ENCODE assay signal across 18 cellular contexts in the genomic region with DNA sequence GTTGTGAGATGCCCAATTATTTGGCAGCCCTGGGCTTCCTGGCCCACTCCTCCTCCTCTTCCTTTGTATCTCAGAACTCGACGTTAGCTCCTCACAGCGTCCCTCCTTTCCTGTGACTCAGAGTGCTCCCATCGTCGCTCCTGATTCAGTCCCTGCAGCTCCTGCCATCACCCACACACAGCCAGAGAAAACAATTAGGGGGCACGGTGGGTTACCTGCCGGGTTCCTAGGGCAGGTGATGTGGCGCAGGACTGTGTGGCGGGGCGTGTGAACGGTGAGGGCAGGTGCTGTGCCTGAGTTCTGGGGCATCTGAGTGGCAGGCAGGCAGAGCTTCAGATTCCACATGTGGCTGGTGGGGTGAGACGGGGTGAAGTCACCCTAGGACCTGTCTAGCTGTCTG. TPM values are rescaled to one million over a fixed set of nuclear protein-coding genes. Genes with fewer than 3 reads are reported as not detected.
"Had no signal": no experiment of that assay in that cellular context is flagged by ENCODE, and none has a peak within 500 bp of the region (broad histone marks: within the 10 kb centered on the region; RNA-seq: fewer than 3 reads in every experiment).

No MANE protein-coding gene starts in this region.

- H3K4me1 ChIP-seq: colonic mucosa had no signal

- H3K4me3 ChIP-seq: colonic mucosa, esophagus squamous epithelium, heart left ventricle, ovary, thyroid gland had no signal

- H3K27ac Mint-ChIP-seq: activated CD4-positive, alpha-beta memory T cell treated with anti-CD3 and anti-CD28 coated beads for 36 hours; activated CD4-positive, alpha-beta T cell treated with anti-CD3 and anti-CD28 coated beads for 36 hours; activated CD8-positive, alpha-beta memory T cell treated with anti-CD3 and anti-CD28 coated beads, Interleukin-2, amount 10 ng/mL, durations not matched to agents 7 days and 5 days; activated T-cell treated with anti-CD3 and anti-CD28 coated beads, Interleukin-2, amount 50 U/mL, for 24 hours; stimulated activated memory B cell treated with anti-CD40 and anti-IgM and Interleukin-4, amounts not matched to agents 10 μg/mL and 1 μg/mL and 100 μg/mL, for 72 hours; T-helper 17 cell had no signal

- FAIRE-seq: frontal cortex had no signal

- ATAC-seq: activated CD4-positive, alpha-beta T cell treated with anti-CD3 and anti-CD28 coated beads for 36 hours; activated CD8-positive, alpha-beta memory T cell treated with anti-CD3 and anti-CD28 coated beads, Interleukin-2, amount 10 ng/mL, durations not matched to agents 7 days and 5 days; heart left ventricle; sciatic nerve; stimulated activated memory B cell treated with anti-CD40 and anti-IgM and Interleukin-4, amounts not matched to agents 10 μg/mL and 1 μg/mL and 100 μg/mL, for 72 hours; T-helper 17 cell had no signal

- H3K27me3 Mint-ChIP-seq: activated CD4-positive, alpha-beta memory T cell treated with anti-CD3 and anti-CD28 coated beads for 36 hours; activated CD4-positive, alpha-beta T cell treated with anti-CD3 and anti-CD28 coated beads for 36 hours; activated CD8-positive, alpha-beta memory T cell treated with anti-CD3 and anti-CD28 coated beads, Interleukin-2, amount 10 ng/mL, durations not matched to agents 7 days and 5 days; activated T-cell treated with anti-CD3 and anti-CD28 coated beads, Interleukin-2, amount 50 U/mL, for 24 hours; stimulated activated memory B cell treated with anti-CD40 and anti-IgM and Interleukin-4, amounts not matched to agents 10 μg/mL and 1 μg/mL and 100 μg/mL, for 72 hours had no signal

- H3K9me3 Mint-ChIP-seq: activated CD4-positive, alpha-beta memory T cell treated with anti-CD3 and anti-CD28 coated beads for 36 hours; activated T-cell treated with anti-CD3 and anti-CD28 coated beads, Interleukin-2, amount 50 U/mL, for 24 hours; neural crest cell; stimulated activated memory B cell treated with anti-CD40 and anti-IgM and Interleukin-4, amounts not matched to agents 10 μg/mL and 1 μg/mL and 100 μg/mL, for 72 hours had no signal

- H3K27me3 ChIP-seq: colonic mucosa, ovary, thyroid gland had no signal

- H3K36me3 ChIP-seq: colonic mucosa, esophagus squamous epithelium, heart left ventricle, ovary, thyroid gland had no signal

- H3K27ac ChIP-seq: colonic mucosa, esophagus squamous epithelium, heart left ventricle, ovary, thyroid gland had no signal

- H3K4me3 Mint-ChIP-seq: activated CD4-positive, alpha-beta memory T cell treated with anti-CD3 and anti-CD28 coated beads for 36 hours; activated CD4-positive, alpha-beta T cell treated with anti-CD3 and anti-CD28 coated beads for 36 hours; activated CD8-positive, alpha-beta memory T cell treated with anti-CD3 and anti-CD28 coated beads, Interleukin-2, amount 10 ng/mL, durations not matched to agents 7 days and 5 days; activated T-cell treated with anti-CD3 and anti-CD28 coated beads, Interleukin-2, amount 50 U/mL, for 24 hours; neural crest cell; stimulated activated memory B cell treated with anti-CD40 and anti-IgM and Interleukin-4, amounts not matched to agents 10 μg/mL and 1 μg/mL and 100 μg/mL, for 72 hours; T-helper 17 cell had no signal

- DNase-seq: activated CD4-positive, alpha-beta memory T cell treated with anti-CD3 and anti-CD28 coated beads for 36 hours; activated CD4-positive, alpha-beta T cell treated with anti-CD3 and anti-CD28 coated beads for 36 hours; activated CD8-positive, alpha-beta memory T cell treated with anti-CD3 and anti-CD28 coated beads, Interleukin-2, amount 10 ng/mL, durations not matched to agents 7 days and 5 days; activated effector memory CD4-positive, alpha-beta T cell treated with Interleukin-2 at 50 U/mL for 16 hours; activated naive CD4-positive, alpha-beta T cell treated with anti-CD3 and anti-CD28 coated beads, Interleukin-2, amount 50 U/mL, for 16 hours; activated T-cell treated with anti-CD3 and anti-CD28 coated beads, Interleukin-2, amount 50 U/mL, for 24 hours; colonic mucosa; esophagus squamous epithelium; T-helper 17 cell; thyroid gland had no signal

- H3K36me3 Mint-ChIP-seq: activated CD4-positive, alpha-beta memory T cell treated with anti-CD3 and anti-CD28 coated beads for 36 hours; activated CD8-positive, alpha-beta memory T cell treated with anti-CD3 and anti-CD28 coated beads, Interleukin-2, amount 10 ng/mL, durations not matched to agents 7 days and 5 days; stimulated activated memory B cell treated with anti-CD40 and anti-IgM and Interleukin-4, amounts not matched to agents 10 μg/mL and 1 μg/mL and 100 μg/mL, for 72 hours had no signal

- H3K9me3 ChIP-seq: colonic mucosa, esophagus squamous epithelium, heart left ventricle, ovary, thyroid gland had no signal

RNA-seq across cellular contexts. Expression of a gene that starts 42.6 kb away (rescaled TPM):
- total RNA-seq: activated CD4-positive, alpha-beta memory T cell treated with anti-CD3 and anti-CD28 coated beads for 36 hours; activated CD4-positive, alpha-beta T cell treated with anti-CD3 and anti-CD28 coated beads for 36 hours; lung microvascular endothelial cell; pulmonary artery endothelial cell; T-helper 17 cell had no signal
